8 cellular contexts compared by ENCODE assay signal in the genomic region with DNA sequence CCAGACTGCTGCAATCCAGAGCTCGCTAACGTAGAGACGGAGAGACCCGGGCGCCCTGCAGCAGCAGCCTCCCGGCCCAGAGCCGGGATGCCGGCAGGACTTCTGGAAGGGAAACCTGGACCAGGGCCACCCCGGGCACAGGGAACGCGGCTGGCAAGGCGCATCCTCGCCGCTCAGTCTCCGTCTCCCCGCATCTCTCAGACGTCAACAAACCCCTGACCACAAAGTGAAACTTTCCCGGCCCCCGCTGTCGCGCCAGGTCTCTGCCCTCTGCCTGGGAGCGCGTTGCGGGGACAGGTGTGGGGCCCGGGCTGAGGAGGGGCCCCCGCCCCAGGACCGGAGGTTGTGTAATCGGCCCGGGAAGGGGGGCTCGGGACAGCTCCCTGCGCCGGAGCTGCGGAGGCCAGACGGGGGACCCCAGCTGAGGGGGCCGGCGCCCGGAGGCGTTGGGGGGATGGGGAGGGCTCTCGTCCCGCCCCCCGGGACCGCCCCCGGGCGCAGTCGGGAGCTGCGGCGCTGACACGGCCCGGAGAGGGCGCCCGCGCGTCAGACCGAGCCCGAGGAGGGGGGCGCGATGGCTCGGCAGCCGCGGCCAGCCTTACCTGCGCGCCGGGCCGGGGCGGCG.
DNase-seq lines count a peak whose midpoint lies in the region; ATAC-seq, FAIRE-seq and TF ChIP-seq lines count a peak whose summit lies in the region.

No MANE protein-coding gene starts in this region.

- H3K4me1 ChIP-seq in esophagus muscularis mucosa (peaks cover 13 to 16% (median 16%) of the 10 kb centered on the region in 4 donors), muscle layer of duodenum (ENCODE audit: control insufficient read depth in 1 of 2, insufficient read depth in 2 of 2, low read length in 2 of 2) (peaks cover 7 to 8% of the 10 kb centered on the region in 2 donors), testis (no peaks in the 10 kb centered on the region)

- H3K36me3 Mint-ChIP-seq in WTC11 = no peaks in the 10 kb centered on the region

- POLR2A ChIA-PET in BJ (lab: Charles Lee) = no interaction called here
- POLR2A ChIA-PET in WTC11 (lab: Charles Lee) = no interaction called here

- peaks cover 30% of the 10 kb centered on the region for H3K27me3 Mint-ChIP-seq in WTC11 (ENCODE audit: low read depth)

- DNase-seq in BJ (ENCODE audit: low read depth) = no peak
- peak; percentile 57 for DNase-seq in GM18507 (ENCODE audit: extremely low spot score, insufficient read length, low read depth)
- peak; percentile 11 for DNase-seq in NCI-H1694 (lab: John Stamatoyannopoulos, UW)
- DNase-seq in WTC11 (ENCODE audit: low spot score) = peak; percentile 64
- no peak for DNase-seq in esophagus muscularis mucosa (ENCODE audit: extremely low spot score)
- DNase-seq in testis = peak; percentile 43

- no peak for FAIRE-seq in GM18507 (lab: Jason Lieb, UNC)

- H3K27ac Mint-ChIP-seq in WTC11 = no peak overlapping the region

- H3K27me3 ChIP-seq in BJ (ENCODE audit: control insufficient read depth, insufficient read depth, low read length) = no peaks in the 10 kb centered on the region; the same call in none of the 2 replicates
- H3K27me3 ChIP-seq in esophagus muscularis mucosa = no peaks in the 10 kb centered on the region
- H3K27me3 ChIP-seq in muscle layer of duodenum (ENCODE audit: low read depth, low read length) = no peaks in the 10 kb centered on the region
- no peaks in the 10 kb centered on the region for H3K27me3 ChIP-seq in testis

- TF ChIP-seq POLR2A in esophagus muscularis mucosa (IDR thresholded peaks at IDR 0.05; ENCODE audit: low read depth) (no peak), testis (IDR thresholded peaks at IDR 0.05) (no peak)

- CTCF ChIA-PET in BJ (lab: Yijun Ruan, JAX) (interaction anchor here (0.8 to 1.7 kb wide), 7 partner anchors 8 to 461 kb away, joined by 3 to 5 read pairs (median 4); no protein-coding TSS in a partner anchor), WTC11 (lab: Charles Lee) (interaction anchor here (1.0 to 1.7 kb wide), 3 partner anchors 14 to 223 kb away, joined by 3 to 6 read pairs (median 6); no protein-coding TSS in a partner anchor)

- intact Hi-C loops in esophagus muscularis mucosa (cut with DNase I) = loop anchor here (10.0 kb wide), 2 partner anchors 121 to 299 kb away; a partner anchor contains a TSS
- intact Hi-C loops in testis (cut with DNase I; ENCODE audit: low total_unique reads) = no loop called here

- peak overlapping the region; percentile 97 for H3K4me3 ChIP-seq in BJ (ENCODE audit: low read depth, low read length)
- peak overlapping the region; percentile 77 to 93 (median 84) for H3K4me3 ChIP-seq in esophagus muscularis mucosa
- peak overlapping the region; percentile 71 to 91 for H3K4me3 ChIP-seq in muscle layer of duodenum (ENCODE audit: low read depth in 1 of 2, low read length in 2 of 2)
- peak overlapping the region; percentile 75 to 87 for H3K4me3 ChIP-seq in testis

- no peaks in the 10 kb centered on the region for H3K9me3 ChIP-seq in esophagus muscularis mucosa
- H3K9me3 ChIP-seq in muscle layer of duodenum (ENCODE audit: control insufficient read depth in 1 of 2, low read length in 2 of 2) = no peaks in the 10 kb centered on the region
- no peaks in the 10 kb centered on the region for H3K9me3 ChIP-seq in testis

- TF ChIP-seq CTCF in BJ (IDR thresholded peaks at IDR 0.05; ENCODE audit: insufficient read depth, low read depth, low read length) (no peak), WTC11 (IDR thresholded peaks at IDR 0.05) (no peak), esophagus muscularis mucosa (IDR thresholded peaks at IDR 0.05) (peak; percentile 22 to 51 (median 32)), testis (IDR thresholded peaks at IDR 0.05) (no peak)

- 9% methylated on average over 9 of the region's 66 CpGs for WGBS in esophagus muscularis mucosa
- 0% methylated on average over 21 to 45 of the region's 66 CpGs for WGBS in testis, 2 donors

- no peak for TF ChIP-seq EP300 in esophagus muscularis mucosa (IDR thresholded peaks at IDR 0.05)

- H3K4me3 Mint-ChIP-seq in WTC11 = peak overlapping the region; percentile 74

- H3K9me3 Mint-ChIP-seq in WTC11 = no peaks in the 10 kb centered on the region

- H3K27ac ChIP-seq in esophagus muscularis mucosa (replicated peaks in 1 of 4) (peak overlapping the region; percentile 73 to 79 (median 76)), muscle layer of duodenum (ENCODE audit: low read length) (no peak overlapping the region), testis (peak overlapping the region in 1 of 2 donors; percentile 66)

- H3K36me3 ChIP-seq in BJ (ENCODE audit: control insufficient read depth, insufficient read depth, low read length) (no peaks in the 10 kb centered on the region), esophagus muscularis mucosa (no peaks in the 10 kb centered on the region), muscle layer of duodenum (ENCODE audit: control insufficient read depth in 1 of 2, insufficient read depth in 2 of 2, low read length in 2 of 2) (no peaks in the 10 kb centered on the region), testis (ENCODE audit: low read depth, missing control alignments) (no peaks in the 10 kb centered on the region)

- ATAC-seq in HG02884 (IDR thresholded peaks at IDR 0.05; ENCODE audit: unreplicated experiment) (peak; percentile 65), WTC11 (peak; percentile 77)

- peaks cover 10% of the 10 kb centered on the region; the same call in 1 of the 2 replicates for H3K4me1 Mint-ChIP-seq in WTC11

TF ChIP-seq in WTC11, 78 proteins besides CTCF, POLR2A, EP300 and RAD21 (continues in another document):
- TF ChIP-seq, protein P1, sequence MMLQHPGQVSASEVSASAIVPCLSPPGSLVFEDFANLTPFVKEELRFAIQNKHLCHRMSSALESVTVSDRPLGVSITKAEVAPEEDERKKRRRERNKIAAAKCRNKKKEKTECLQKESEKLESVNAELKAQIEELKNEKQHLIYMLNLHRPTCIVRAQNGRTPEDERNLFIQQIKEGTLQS (CRISPR knock-in tag; conservative IDR thresholded peaks at IDR 0.05) = no peak
- TF ChIP-seq, protein P2, sequence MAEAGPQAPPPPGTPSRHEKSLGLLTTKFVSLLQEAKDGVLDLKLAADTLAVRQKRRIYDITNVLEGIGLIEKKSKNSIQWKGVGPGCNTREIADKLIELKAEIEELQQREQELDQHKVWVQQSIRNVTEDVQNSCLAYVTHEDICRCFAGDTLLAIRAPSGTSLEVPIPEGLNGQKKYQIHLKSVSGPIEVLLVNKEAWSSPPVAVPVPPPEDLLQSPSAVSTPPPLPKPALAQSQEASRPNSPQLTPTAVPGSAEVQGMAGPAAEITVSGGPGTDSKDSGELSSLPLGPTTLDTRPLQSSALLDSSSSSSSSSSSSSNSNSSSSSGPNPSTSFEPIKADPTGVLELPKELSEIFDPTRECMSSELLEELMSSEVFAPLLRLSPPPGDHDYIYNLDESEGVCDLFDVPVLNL (CRISPR knock-in tag; IDR thresholded peaks at IDR 0.05; ENCODE audit: borderline replicate concordance, low read depth) = no peak
- TF ChIP-seq ETV6 (CRISPR knock-in tag; IDR thresholded peaks at IDR 0.05) (no peak), ZNF138 (CRISPR knock-in tag; conservative IDR thresholded peaks at IDR 0.05) (no peak), RELA (CRISPR knock-in tag; IDR thresholded peaks at IDR 0.05; ENCODE audit: borderline replicate concordance) (no peak), IRF2 (CRISPR knock-in tag; IDR thresholded peaks at IDR 0.05; ENCODE audit: borderline replicate concordance, low read depth) (no peak), NFYB (CRISPR knock-in tag; conservative IDR thresholded peaks at IDR 0.05; ENCODE audit: low read depth) (no peak), OVOL2 (CRISPR knock-in tag; IDR thresholded peaks at IDR 0.05; ENCODE audit: borderline replicate concordance) (no peak)
- TF ChIP-seq, protein P3, sequence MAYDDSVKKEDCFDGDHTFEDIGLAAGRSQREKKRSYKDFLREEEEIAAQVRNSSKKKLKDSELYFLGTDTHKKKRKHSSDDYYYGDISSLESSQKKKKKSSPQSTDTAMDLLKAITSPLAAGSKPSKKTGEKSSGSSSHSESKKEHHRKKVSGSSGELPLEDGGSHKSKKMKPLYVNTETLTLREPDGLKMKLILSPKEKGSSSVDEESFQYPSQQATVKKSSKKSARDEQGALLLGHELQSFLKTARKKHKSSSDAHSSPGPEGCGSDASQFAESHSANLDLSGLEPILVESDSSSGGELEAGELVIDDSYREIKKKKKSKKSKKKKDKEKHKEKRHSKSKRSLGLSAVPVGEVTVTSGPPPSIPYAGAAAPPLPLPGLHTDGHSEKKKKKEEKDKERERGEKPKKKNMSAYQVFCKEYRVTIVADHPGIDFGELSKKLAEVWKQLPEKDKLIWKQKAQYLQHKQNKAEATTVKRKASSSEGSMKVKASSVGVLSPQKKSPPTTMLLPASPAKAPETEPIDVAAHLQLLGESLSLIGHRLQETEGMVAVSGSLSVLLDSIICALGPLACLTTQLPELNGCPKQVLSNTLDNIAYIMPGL (CRISPR knock-in tag; IDR thresholded peaks at IDR 0.05) = peak; percentile 82; the same call in 1 of the 2 replicates

Comparison
In these comparisons a context has a peak if more than half of its experiments do, and no peak if none do; other contexts are left out.
1. DNase-seq: peak in GM18507 (single experiment), NCI-H1694 (single experiment), WTC11 (single experiment) and testis (single experiment); none in BJ (single experiment) and esophagus muscularis mucosa (single experiment).
2. CTCF ChIP-seq: peak in esophagus muscularis mucosa (3 of 3); none in BJ (single experiment), WTC11 (single experiment) and testis (0 of 3).
3. Peak in every context shown above with its lines, with median percentiles within 50 percentile points of each other: H3K4me3 ChIP-seq.